In genomic region chr4:182416101-182416500, GRCh38 we compare ENCODE assay signal across 21 cellular contexts.
DNase-seq lines count a peak whose midpoint lies in the region; ATAC-seq and TF ChIP-seq lines count a peak whose summit lies in the region.
"Had no signal": no experiment of that assay in that cellular context is flagged by ENCODE, and none has a peak within 500 bp of the region (broad histone marks: within the 10 kb centered on the region; RNA-seq: fewer than 3 reads in every experiment).

No MANE protein-coding gene starts in this region.

- H3K27me3 ChIP-seq in HUES48 (ENCODE audit: control insufficient read depth, insufficient read depth, low read length) (no peaks in the 10 kb centered on the region), heart right ventricle (no peaks in the 10 kb centered on the region), GM23248 (replicated peaks; ENCODE audit: insufficient read depth) (no peaks in the 10 kb centered on the region)
- H3K27me3 ChIP-seq: BE2C; BLaER1 treated with 17β-estradiol and CSF1 and Interleukin-3, amounts not matched to agents 10 nM and 100 nM had no signal

- in situ Hi-C loops in GM23248 (cut with MboI): no loop called here

- no peak overlapping the region for H3K4me3 Mint-ChIP-seq in WTC11
- H3K4me3 Mint-ChIP-seq: CD14-positive monocyte; CD4-positive, alpha-beta T cell; CD8-positive, alpha-beta memory T cell had no signal

- CTCF ChIA-PET in WTC11 (lab: Charles Lee): no interaction called here

- H3K9me3 ChIP-seq in HUES48 (ENCODE audit: control insufficient read depth, insufficient read depth, low read length): peaks cover 12% of the 10 kb centered on the region
- peaks cover 0 to 21% (median 6%) of the 10 kb centered on the region in 11 donors for H3K9me3 ChIP-seq in heart right ventricle
- no peaks in the 10 kb centered on the region for H3K9me3 ChIP-seq in GM23248 (ENCODE audit: low read depth)
- H3K9me3 ChIP-seq: A549, BE2C had no signal

- no peaks in the 10 kb centered on the region for H4K20me1 ChIP-seq in GM23248 (ENCODE audit: insufficient read depth)
- H4K20me1 ChIP-seq: BLaER1 treated with 17β-estradiol and CSF1 and Interleukin-3, amounts not matched to agents 10 nM and 100 nM had no signal

- H3K27me3 Mint-ChIP-seq in WTC11 (ENCODE audit: low read depth): no peaks in the 10 kb centered on the region; the same call in 1 of the 2 replicates
- H3K27me3 Mint-ChIP-seq: CD4-positive, alpha-beta T cell; CD8-positive, alpha-beta memory T cell had no signal

- H3K27ac ChIP-seq in HUES48 (ENCODE audit: low read depth, low read length): peak overlapping the region; percentile 38
- no peak overlapping the region for H3K27ac ChIP-seq in heart right ventricle
- H3K27ac ChIP-seq in GM23248: no peak overlapping the region
- H3K27ac ChIP-seq: A549; BLaER1 treated with 17β-estradiol and CSF1 and Interleukin-3, amounts not matched to agents 10 nM and 100 nM had no signal

- no peaks in the 10 kb centered on the region for H3K9me2 ChIP-seq in GM23248 (ENCODE audit: insufficient read depth)

- peaks cover 36% of the 10 kb centered on the region for H3K4me1 Mint-ChIP-seq in WTC11
- H3K4me1 Mint-ChIP-seq: CD14-positive monocyte; CD8-positive, alpha-beta memory T cell had no signal

- no peaks in the 10 kb centered on the region for H3K36me3 ChIP-seq in HUES48 (ENCODE audit: control insufficient read depth, insufficient read depth, low read length)
- no peaks in the 10 kb centered on the region for H3K36me3 ChIP-seq in heart right ventricle
- H3K36me3 ChIP-seq in GM23248 (ENCODE audit: low read depth): no peaks in the 10 kb centered on the region
- H3K36me3 ChIP-seq: BE2C had no signal

- intact Hi-C loops in heart right ventricle (cut with DNase I) (no loop called here), lower leg skin (cut with DNase I; ENCODE audit: low total_unique reads) (no loop called here)

- H3K9me3 Mint-ChIP-seq in WTC11: peaks cover 32% of the 10 kb centered on the region

- 88 to 96% methylated on average over 1 of the region's 1 CpG for WGBS in heart right ventricle, 2 donors
- WGBS in GM23248 (ENCODE audit: low coverage in 1 of 2, low lambda C conversion rate in 2 of 2, missing lambda C conversion rate in 2 of 2), 2 experiments: 73 to 75% methylated on average over 1 of the region's 1 CpG
- 92% methylated on average over 1 of the region's 1 CpG for WGBS in lower leg skin, 2 donors

- ATAC-seq in WTC11 (no peak), heart right ventricle (no peak)
- ATAC-seq: A549, HCT116 had no signal

- no peak for TF ChIP-seq POLR2A in lower leg skin (IDR thresholded peaks at IDR 0.05)

- H3K36me3 Mint-ChIP-seq in WTC11: peaks cover 41% of the 10 kb centered on the region
- H3K36me3 Mint-ChIP-seq: CD14-positive monocyte; CD8-positive, alpha-beta memory T cell had no signal

- no peak overlapping the region for H3K4me2 ChIP-seq in GM23248 (ENCODE audit: unreplicated experiment)
- H3K4me2 ChIP-seq: A549; BLaER1 treated with 17β-estradiol and CSF1 and Interleukin-3, amounts not matched to agents 10 nM and 100 nM had no signal

- no peak for DNase-seq in WTC11 (ENCODE audit: low spot score)
- DNase-seq in myocyte (ENCODE audit: low read depth): peak; percentile 68
- no peak for DNase-seq in heart right ventricle
- DNase-seq in GM23248: no peak
- DNase-seq in NCI-H1417 treated with DMSO at 0.1 percent for 48 hours (lab: John Stamatoyannopoulos, UW): no peak
- DNase-seq in lower leg skin (ENCODE audit: low spot score in 2 of 2): no peak
- DNase-seq: 8988T; ACHN; AML-193; BE2C; CD4-positive, alpha-beta T cell; CD8-positive, alpha-beta memory T cell; DMS 273 treated with DMSO at 0.1 percent for 48 hours; DMS53; DMS79 treated with DMSO at 0.1 percent for 48 hours; GF-D8 had no signal

- TF ChIP-seq CTCF in WTC11 (IDR thresholded peaks at IDR 0.05) (no peak), heart right ventricle (IDR thresholded peaks at IDR 0.05) (no peak), lower leg skin (IDR thresholded peaks at IDR 0.05) (no peak)

- no peak overlapping the region for H2AFZ ChIP-seq in GM23248

- H3K9ac ChIP-seq in HUES48 (ENCODE audit: low read depth, low read length) (no peak overlapping the region), GM23248 (no peak overlapping the region)
- H3K9ac ChIP-seq: BLaER1 treated with 17β-estradiol and CSF1 and Interleukin-3, amounts not matched to agents 10 nM and 100 nM had no signal

- peak overlapping the region; percentile 32; the same call in 1 of the 2 replicates for H3K27ac Mint-ChIP-seq in WTC11
- H3K27ac Mint-ChIP-seq: CD14-positive monocyte; CD4-positive, alpha-beta T cell; CD8-positive, alpha-beta memory T cell had no signal

- POLR2A ChIA-PET in WTC11 (lab: Charles Lee): no interaction called here

- H3F3A ChIP-seq in GM23248 (ENCODE audit: insufficient read depth): no peaks in the 10 kb centered on the region

- H3K4me3 ChIP-seq in HUES48 (ENCODE audit: low read depth, low read length) (no peak overlapping the region; the same call in 1 of the 2 replicates), heart right ventricle (no peak overlapping the region), GM23248 (no peak overlapping the region), lower leg skin (ENCODE audit: low read depth, poor library complexity, severe bottlenecking) (no peak overlapping the region)
- H3K4me3 ChIP-seq: A549; BLaER1 treated with 17β-estradiol and CSF1 and Interleukin-3, amounts not matched to agents 10 nM and 100 nM had no signal

- H3K79me2 ChIP-seq in GM23248 (ENCODE audit: insufficient read depth): no peaks in the 10 kb centered on the region

- H3K4me1 ChIP-seq in HUES48 (ENCODE audit: control insufficient read depth, insufficient read depth, low read length) (peaks cover 16% of the 10 kb centered on the region), heart right ventricle (no peaks in the 10 kb centered on the region), GM23248 (ENCODE audit: insufficient read depth) (no peaks in the 10 kb centered on the region)
- H3K4me1 ChIP-seq: A549, BE2C had no signal

TF ChIP-seq in WTC11, 78 proteins besides CTCF, POLR2A, EP300 and RAD21:
- no peak for TF ChIP-seq STAT6 (CRISPR knock-in tag; conservative IDR thresholded peaks at IDR 0.05; ENCODE audit: low read depth)
- no peak for TF ChIP-seq ZBTB21 (CRISPR knock-in tag; IDR thresholded peaks at IDR 0.05; ENCODE audit: borderline replicate concordance)
